In genomic region chr17:63996430-63997182, GRCh38 we compare ENCODE assay signal across 1 cellular context.
TF ChIP-seq lines count a peak whose summit lies in the region.

No MANE protein-coding gene starts in this region.

TF ChIP-seq in GM23338, 12 proteins besides CTCF, POLR2A, EP300 and RAD21 (continued from another document):
- TF ChIP-seq ZNF462 (CRISPR knock-in tag; IDR thresholded peaks at IDR 0.05) (no peak), EZH2 (IDR thresholded peaks at IDR 0.05; ENCODE audit: low read depth, unreplicated experiment) (no peak), JUNB (IDR thresholded peaks at IDR 0.05; ENCODE audit: unreplicated experiment) (no peak), POLR2AphosphoS5 (IDR thresholded peaks at IDR 0.05; ENCODE audit: low read depth) (no peak), EZH2phosphoT487 (IDR thresholded peaks at IDR 0.05; ENCODE audit: unreplicated experiment) (no peak), ZNF114 (CRISPR knock-in tag; IDR thresholded peaks at IDR 0.05) (no peak), CREB1 (CRISPR knock-in tag; IDR thresholded peaks at IDR 0.05; ENCODE audit: low read depth) (no peak)
- TF ChIP-seq, protein P1, sequence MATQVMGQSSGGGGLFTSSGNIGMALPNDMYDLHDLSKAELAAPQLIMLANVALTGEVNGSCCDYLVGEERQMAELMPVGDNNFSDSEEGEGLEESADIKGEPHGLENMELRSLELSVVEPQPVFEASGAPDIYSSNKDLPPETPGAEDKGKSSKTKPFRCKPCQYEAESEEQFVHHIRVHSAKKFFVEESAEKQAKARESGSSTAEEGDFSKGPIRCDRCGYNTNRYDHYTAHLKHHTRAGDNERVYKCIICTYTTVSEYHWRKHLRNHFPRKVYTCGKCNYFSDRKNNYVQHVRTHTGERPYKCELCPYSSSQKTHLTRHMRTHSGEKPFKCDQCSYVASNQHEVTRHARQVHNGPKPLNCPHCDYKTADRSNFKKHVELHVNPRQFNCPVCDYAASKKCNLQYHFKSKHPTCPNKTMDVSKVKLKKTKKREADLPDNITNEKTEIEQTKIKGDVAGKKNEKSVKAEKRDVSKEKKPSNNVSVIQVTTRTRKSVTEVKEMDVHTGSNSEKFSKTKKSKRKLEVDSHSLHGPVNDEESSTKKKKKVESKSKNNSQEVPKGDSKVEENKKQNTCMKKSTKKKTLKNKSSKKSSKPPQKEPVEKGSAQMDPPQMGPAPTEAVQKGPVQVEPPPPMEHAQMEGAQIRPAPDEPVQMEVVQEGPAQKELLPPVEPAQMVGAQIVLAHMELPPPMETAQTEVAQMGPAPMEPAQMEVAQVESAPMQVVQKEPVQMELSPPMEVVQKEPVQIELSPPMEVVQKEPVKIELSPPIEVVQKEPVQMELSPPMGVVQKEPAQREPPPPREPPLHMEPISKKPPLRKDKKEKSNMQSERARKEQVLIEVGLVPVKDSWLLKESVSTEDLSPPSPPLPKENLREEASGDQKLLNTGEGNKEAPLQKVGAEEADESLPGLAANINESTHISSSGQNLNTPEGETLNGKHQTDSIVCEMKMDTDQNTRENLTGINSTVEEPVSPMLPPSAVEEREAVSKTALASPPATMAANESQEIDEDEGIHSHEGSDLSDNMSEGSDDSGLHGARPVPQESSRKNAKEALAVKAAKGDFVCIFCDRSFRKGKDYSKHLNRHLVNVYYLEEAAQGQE (IDR thresholded peaks at IDR 0.05; ENCODE audit: unreplicated experiment): no peak
